In the genomic region with DNA sequence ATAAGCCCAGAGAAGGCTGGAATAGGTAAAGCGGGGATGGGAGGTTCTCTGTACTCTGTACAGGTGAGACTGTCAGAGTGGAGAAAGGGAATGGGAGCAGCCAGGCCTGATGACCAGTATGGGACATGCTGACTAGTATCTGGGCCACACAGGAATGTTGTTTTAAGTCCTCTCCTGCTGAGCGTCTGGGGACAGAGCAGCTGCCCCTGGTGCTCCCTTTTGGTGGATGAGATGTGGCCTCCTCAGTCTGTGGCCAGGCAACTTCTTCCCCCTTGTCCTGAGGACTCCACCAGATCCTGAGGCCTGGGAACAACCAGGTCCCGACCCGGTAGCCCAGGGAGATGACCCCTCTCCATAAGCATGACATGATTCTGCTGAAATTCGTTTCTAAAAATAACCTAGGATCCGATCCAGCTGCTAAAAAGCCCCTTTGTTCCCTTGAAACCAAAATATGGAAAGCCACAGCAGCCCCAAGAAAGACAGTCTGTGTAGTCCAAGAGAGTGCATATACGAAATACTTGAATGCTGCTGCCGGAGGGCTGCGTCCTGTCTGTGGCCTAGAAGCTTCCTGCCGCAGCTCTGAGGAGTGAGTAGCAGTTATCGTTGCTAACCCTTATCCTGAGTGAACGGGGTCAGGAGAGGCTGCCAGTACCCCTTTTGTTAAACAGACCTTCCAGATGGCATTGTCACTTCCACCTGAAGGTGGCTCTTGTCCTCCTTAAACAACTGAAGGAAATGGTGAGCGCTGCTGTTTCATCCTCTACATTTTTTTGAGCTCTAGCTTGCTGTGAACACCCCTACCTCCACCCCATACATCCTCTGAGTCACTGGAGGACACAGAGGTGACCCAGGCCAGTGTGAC, we compare ENCODE assay signal across 8 cellular contexts. TPM values are rescaled to one million over a fixed set of nuclear protein-coding genes. Genes with fewer than 3 reads are reported as not detected.
A peak's percentile ranks its signal among the peaks of the same experiment; 100 is the strongest.
DNase-seq lines count a peak whose midpoint lies in the region; ATAC-seq and TF ChIP-seq lines count a peak whose summit lies in the region.

No MANE protein-coding gene starts in this region.

- H3K9me3 Mint-ChIP-seq in activated CD4-positive, alpha-beta T cell treated with anti-CD3 and anti-CD28 coated beads, Interleukin-2, amount 10 ng/mL, durations not matched to agents 7 days and 5 days: no peaks in the 10 kb centered on the region
- no peaks in the 10 kb centered on the region for H3K9me3 Mint-ChIP-seq in mesothelial cell of epicardium

- no peak for ATAC-seq in HG03378 (IDR thresholded peaks at IDR 0.05; ENCODE audit: unreplicated experiment)

- DNase-seq in GM04504 (ENCODE audit: low read depth) (peak; percentile 90), MG63 (peak; percentile 94), dermis microvascular lymphatic vessel endothelial cell (ENCODE audit: low read depth in 2 of 2) (peak; percentile 50 to 97), mesothelial cell of epicardium (ENCODE audit: low spot score in 2 of 2, unreplicated experiment in 2 of 2) (no peak), NCI-H524 treated with DMSO at 0.1 percent for 48 hours (lab: John Stamatoyannopoulos, UW) (no peak)
- peak; percentile 86 for DNase-seq in activated CD4-positive, alpha-beta T cell treated with anti-CD3 and anti-CD28 coated beads, Interleukin-2, amount 10 ng/mL, durations not matched to agents 7 days and 5 days
- peak; percentile 16 to 49 for DNase-seq in stimulated activated CD8-positive, alpha-beta memory T cell treated with anti-CD3 and anti-CD28 coated beads, Interleukin-4, amount 100 ng/mL, for 4 hours (ENCODE audit: low read depth in 2 of 2, low spot score in 1 of 2)

- CTCF ChIA-PET in activated CD4-positive, alpha-beta T cell treated with anti-CD3 and anti-CD28 coated beads, Interleukin-2, amount 10 ng/mL, durations not matched to agents 7 days and 5 days (lab: Charles Lee): interaction anchor here (0.5 to 1.9 kb wide), 21 partner anchors 9 to 187 kb away, joined by 3 to 10 read pairs (median 4); a partner anchor contains a TSS

- H3K4me3 ChIP-seq in MG63: no peak overlapping the region

- H3K27me3 Mint-ChIP-seq in activated CD4-positive, alpha-beta T cell treated with anti-CD3 and anti-CD28 coated beads, Interleukin-2, amount 10 ng/mL, durations not matched to agents 7 days and 5 days: no peaks in the 10 kb centered on the region
- H3K27me3 Mint-ChIP-seq in mesothelial cell of epicardium (ENCODE audit: low read depth): no peaks in the 10 kb centered on the region

- H3K4me1 Mint-ChIP-seq in activated CD4-positive, alpha-beta T cell treated with anti-CD3 and anti-CD28 coated beads, Interleukin-2, amount 10 ng/mL, durations not matched to agents 7 days and 5 days: peaks cover 63% of the 10 kb centered on the region
- peaks cover 42% of the 10 kb centered on the region for H3K4me1 Mint-ChIP-seq in mesothelial cell of epicardium

- H3K36me3 Mint-ChIP-seq in activated CD4-positive, alpha-beta T cell treated with anti-CD3 and anti-CD28 coated beads, Interleukin-2, amount 10 ng/mL, durations not matched to agents 7 days and 5 days (ENCODE audit: low read depth): peaks cover 40% of the 10 kb centered on the region
- H3K36me3 Mint-ChIP-seq in mesothelial cell of epicardium: peaks cover 15% of the 10 kb centered on the region

- peak overlapping the region; percentile 36 for H3K4me3 Mint-ChIP-seq in activated CD4-positive, alpha-beta T cell treated with anti-CD3 and anti-CD28 coated beads, Interleukin-2, amount 10 ng/mL, durations not matched to agents 7 days and 5 days
- no peak overlapping the region for H3K4me3 Mint-ChIP-seq in mesothelial cell of epicardium

- no peaks in the 10 kb centered on the region for H3K27me3 ChIP-seq in MG63

- no peaks in the 10 kb centered on the region for H3K9me3 ChIP-seq in MG63

- peaks cover 68% of the 10 kb centered on the region for H3K36me3 ChIP-seq in MG63

- POLR2A ChIA-PET in activated CD4-positive, alpha-beta T cell treated with anti-CD3 and anti-CD28 coated beads, Interleukin-2, amount 10 ng/mL, durations not matched to agents 7 days and 5 days (lab: Charles Lee): interaction anchor here (0.6 to 1.6 kb wide), 6 partner anchors 9 to 91 kb away, joined by 3 to 10 read pairs (median 3); a partner anchor contains a TSS

- H3K27ac Mint-ChIP-seq in activated CD4-positive, alpha-beta T cell treated with anti-CD3 and anti-CD28 coated beads, Interleukin-2, amount 10 ng/mL, durations not matched to agents 7 days and 5 days: peak overlapping the region; percentile 96
- peak overlapping the region; percentile 97 for H3K27ac Mint-ChIP-seq in mesothelial cell of epicardium

- TF ChIP-seq CTCF in mesothelial cell of epicardium (IDR thresholded peaks at IDR 0.05; ENCODE audit: unreplicated experiment): no peak

RNA-seq across cellular contexts. Expression of a gene that starts 47.1 kb away (rescaled TPM):
- 37.6 and 43.6 TPM in 2 replicates for total RNA-seq in MG63 (2014; rRNA removed; shearing (Covaris generic); ENCODE audit: low replicate concordance)
- 10 to 100 TPM; 77.8 to 82.4 TPM for total RNA-seq in activated CD4-positive, alpha-beta T cell treated with anti-CD3 and anti-CD28 coated beads, Interleukin-2, amount 10 ng/mL, durations not matched to agents 7 days and 5 days
- total RNA-seq in dermis microvascular lymphatic vessel endothelial cell (52.0 and 54.2 TPM in 2 replicates), mesothelial cell of epicardium (234 to 238 TPM (median 237 TPM) in 3 replicates)

Comparison
In these comparisons a context has a peak if more than half of its experiments do, and no peak if none do; other contexts are left out.
1. DNase-seq: peak in GM04504 (single experiment), MG63 (single experiment), activated CD4-positive, alpha-beta T cell treated with anti-CD3 and anti-CD28 coated beads, Interleukin-2, amount 10 ng/mL, durations not matched to agents 7 days and 5 days (single experiment), dermis microvascular lymphatic vessel endothelial cell (2 of 2) and stimulated activated CD8-positive, alpha-beta memory T cell treated with anti-CD3 and anti-CD28 coated beads, Interleukin-4, amount 100 ng/mL, for 4 hours (2 of 2); none in mesothelial cell of epicardium (0 of 2) and NCI-H524 treated with DMSO at 0.1 percent for 48 hours (single experiment).